2 cellular contexts compared by ENCODE assay signal in genomic region chr17:59618894-59619312, GRCh38.
TF ChIP-seq lines count a peak whose summit lies in the region.

No MANE protein-coding gene starts in this region.

TF ChIP-seq in K562, 482 proteins besides CTCF, POLR2A, EP300 and RAD21 (continued from another document and continues in another):
- TF ChIP-seq, protein P1, sequence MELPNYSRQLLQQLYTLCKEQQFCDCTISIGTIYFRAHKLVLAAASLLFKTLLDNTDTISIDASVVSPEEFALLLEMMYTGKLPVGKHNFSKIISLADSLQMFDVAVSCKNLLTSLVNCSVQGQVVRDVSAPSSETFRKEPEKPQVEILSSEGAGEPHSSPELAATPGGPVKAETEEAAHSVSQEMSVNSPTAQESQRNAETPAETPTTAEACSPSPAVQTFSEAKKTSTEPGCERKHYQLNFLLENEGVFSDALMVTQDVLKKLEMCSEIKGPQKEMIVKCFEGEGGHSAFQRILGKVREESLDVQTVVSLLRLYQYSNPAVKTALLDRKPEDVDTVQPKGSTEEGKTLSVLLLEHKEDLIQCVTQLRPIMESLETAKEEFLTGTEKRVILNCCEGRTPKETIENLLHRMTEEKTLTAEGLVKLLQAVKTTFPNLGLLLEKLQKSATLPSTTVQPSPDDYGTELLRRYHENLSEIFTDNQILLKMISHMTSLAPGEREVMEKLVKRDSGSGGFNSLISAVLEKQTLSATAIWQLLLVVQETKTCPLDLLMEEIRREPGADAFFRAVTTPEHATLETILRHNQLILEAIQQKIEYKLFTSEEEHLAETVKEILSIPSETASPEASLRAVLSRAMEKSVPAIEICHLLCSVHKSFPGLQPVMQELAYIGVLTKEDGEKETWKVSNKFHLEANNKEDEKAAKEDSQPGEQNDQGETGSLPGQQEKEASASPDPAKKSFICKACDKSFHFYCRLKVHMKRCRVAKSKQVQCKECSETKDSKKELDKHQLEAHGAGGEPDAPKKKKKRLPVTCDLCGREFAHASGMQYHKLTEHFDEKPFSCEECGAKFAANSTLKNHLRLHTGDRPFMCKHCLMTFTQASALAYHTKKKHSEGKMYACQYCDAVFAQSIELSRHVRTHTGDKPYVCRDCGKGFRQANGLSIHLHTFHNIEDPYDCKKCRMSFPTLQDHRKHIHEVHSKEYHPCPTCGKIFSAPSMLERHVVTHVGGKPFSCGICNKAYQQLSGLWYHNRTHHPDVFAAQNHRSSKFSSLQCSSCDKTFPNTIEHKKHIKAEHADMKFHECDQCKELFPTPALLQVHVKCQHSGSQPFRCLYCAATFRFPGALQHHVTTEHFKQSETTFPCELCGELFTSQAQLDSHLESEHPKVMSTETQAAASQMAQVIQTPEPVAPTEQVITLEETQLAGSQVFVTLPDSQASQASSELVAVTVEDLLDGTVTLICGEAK (IDR thresholded peaks at IDR 0.05): no peak
- TF ChIP-seq, protein P1 (CRISPR knock-in tag; IDR thresholded peaks at IDR 0.05): no peak
- TF ChIP-seq ZNF354B (CRISPR knock-in tag; IDR thresholded peaks at IDR 0.05) (no peak), SNIP1 (IDR thresholded peaks at IDR 0.05; ENCODE audit: low read depth) (0 out of 2 replicates have a peak, but pooled peaks have one; percentile 12), ZBTB49 (CRISPR knock-in tag; IDR thresholded peaks at IDR 0.05; ENCODE audit: borderline replicate concordance) (no peak), STAT5A (IDR thresholded peaks at IDR 0.05; ENCODE audit: borderline replicate concordance, low read length) (0 out of 2 replicates have a peak, but pooled peaks have one; percentile 29), RB1 (IDR thresholded peaks at IDR 0.05; ENCODE audit: low read depth) (no peak), SRF (CRISPR knock-in tag; IDR thresholded peaks at IDR 0.05) (peak in 1 of 2 experiments; percentile 60; a peak in 1 of 4 replicates), ZNF586 (CRISPR knock-in tag; conservative IDR thresholded peaks at IDR 0.05) (0 out of 2 replicates have a peak, but pooled peaks have one; percentile 37), TBP (optimal IDR thresholded peaks at IDR 0.05; ENCODE audit: low read depth, low read length) (peak; percentile 81), POLR2AphosphoS5 (IDR thresholded peaks at IDR 0.05; ENCODE audit: control insufficient read depth, insufficient read depth, low read depth, low read length) (peak; percentile 89), ERF (CRISPR knock-in tag; IDR thresholded peaks at IDR 0.05) (0 out of 2 replicates have a peak, but pooled peaks have one; percentile 23), ETV6 (IDR thresholded peaks at IDR 0.05; ENCODE audit: borderline replicate concordance in 1 of 2, low read depth in 2 of 2, low read length in 1 of 2) (0 out of 4 replicates have a peak, but pooled peaks of 1 of the 2 experiments have one; percentile 3), ETV6 (CRISPR knock-in tag; IDR thresholded peaks at IDR 0.05; ENCODE audit: borderline replicate concordance) (no peak), SIN3A (IDR thresholded peaks at IDR 0.05; ENCODE audit: borderline replicate concordance in 2 of 2, control insufficient read depth in 1 of 2, low read depth in 2 of 2, low read length in 2 of 2) (0 out of 4 replicates have a peak, but pooled peaks of 1 of the 2 experiments have one; percentile 78), SMARCA5 (IDR thresholded peaks at IDR 0.05) (no peak)

TF ChIP-seq in HEK293T, 16 proteins besides CTCF, POLR2A, EP300 and RAD21 (continued from another document):
- TF ChIP-seq TARDBP (IDR thresholded peaks at IDR 0.05) (no peak), ELF4 (IDR thresholded peaks at IDR 0.05) (no peak), ARNT (IDR thresholded peaks at IDR 0.05) (no peak), FOXA1 (IDR thresholded peaks at IDR 0.05) (no peak), FOXK2 (IDR thresholded peaks at IDR 0.05) (no peak), PKNOX1 (IDR thresholded peaks at IDR 0.05) (no peak)
TF ChIP-seq in HEK293T: peak in this region for 0.
